Comparison of ENCODE assay signal across 10 cellular contexts in the genomic region with DNA sequence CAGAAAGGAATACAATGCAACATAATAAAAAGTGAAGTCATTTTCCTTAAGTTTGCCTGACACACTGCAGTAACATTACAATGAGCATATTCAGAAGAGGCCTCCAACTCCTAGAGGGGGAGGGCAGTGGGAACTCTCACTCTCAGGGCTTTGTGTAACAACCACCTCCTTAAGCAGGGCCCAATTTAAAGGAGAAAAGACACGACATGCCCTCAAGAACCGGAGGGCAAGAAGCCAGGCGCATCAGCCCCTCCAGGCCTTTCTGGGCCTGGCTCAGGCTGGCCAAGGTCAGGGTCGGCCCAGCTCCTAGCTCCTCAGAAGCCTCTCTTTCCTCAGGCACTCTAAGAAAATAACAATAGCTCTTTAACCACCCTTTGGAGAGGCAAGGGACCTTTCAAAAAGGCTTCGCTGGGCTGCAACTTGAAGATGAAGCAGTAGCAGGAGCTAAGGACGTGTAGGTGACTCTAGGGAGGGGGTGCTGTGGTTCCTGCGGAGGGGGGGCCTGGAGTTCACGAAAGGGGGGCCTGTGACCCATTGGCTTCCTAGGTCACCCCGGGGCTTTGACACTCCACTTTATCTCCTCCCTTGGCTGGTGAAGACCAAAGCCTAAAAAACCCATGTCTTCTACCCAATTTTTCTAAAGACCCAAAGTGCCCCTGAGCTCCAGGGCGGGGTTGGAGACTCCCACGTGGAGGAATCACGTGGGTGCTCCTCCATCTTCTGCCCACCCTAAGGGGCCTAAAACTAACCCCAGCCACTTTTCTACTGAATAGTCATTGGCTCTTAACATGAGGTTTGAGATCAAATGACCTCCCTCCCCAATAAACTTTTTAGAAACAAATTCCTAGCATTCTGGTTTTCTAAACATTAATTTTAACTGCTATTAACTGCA. TPM values are rescaled to one million over a fixed set of nuclear protein-coding genes. Genes with fewer than 3 reads are reported as not detected.
A peak's percentile ranks its signal among the peaks of the same experiment; 100 is the strongest.
DNase-seq lines count a peak whose midpoint lies in the region; ATAC-seq, FAIRE-seq and TF ChIP-seq lines count a peak whose summit lies in the region.
"Had no signal": no experiment of that assay in that cellular context is flagged by ENCODE, and none has a peak within 500 bp of the region (broad histone marks: within the 10 kb centered on the region; RNA-seq: fewer than 3 reads in every experiment).

No MANE protein-coding gene starts in this region.

- no peak overlapping the region for H3K9ac ChIP-seq in trophoblast cell (ENCODE audit: low read length)

- no peaks in the 10 kb centered on the region for H3K27me3 ChIP-seq in trophoblast cell (ENCODE audit: insufficient read depth, low read length)

- no peak overlapping the region for H4K91ac ChIP-seq in trophoblast cell (ENCODE audit: low read depth, low read length)

- no peak for DNase-seq in GM12892 (ENCODE audit: insufficient read length)
- no peak for DNase-seq in OCI-LY7 (ENCODE audit: low spot score)
- peak; percentile 83 for DNase-seq in epidermal melanocyte (ENCODE audit: insufficient read length, low spot score)
- no peak for DNase-seq in trophoblast cell
- DNase-seq in NAMALWA (ENCODE audit: low spot score) = no peak
- no peak for DNase-seq in posterior cingulate gyrus
- DNase-seq: activated T-cell treated with anti-CD3 and anti-CD28 coated beads for 4 hours, NCI-H2171 had no signal

- H3K18ac ChIP-seq in trophoblast cell (ENCODE audit: low read length) = peak overlapping the region; percentile 43

- no CpG with 5 or more reads among the region's 12 CpGs for WGBS in trophoblast cell (ENCODE audit: extremely low coverage, insufficient coverage, insufficient read length)

- no peak overlapping the region for H2BK5ac ChIP-seq in trophoblast cell (ENCODE audit: low read depth, low read length, poor library complexity)

- peak overlapping the region; percentile 34 for H3K14ac ChIP-seq in trophoblast cell (ENCODE audit: low read length)

- CTCF ChIA-PET in OCI-LY7 (lab: Charles Lee; ENCODE audit: unreplicated experiment) = interaction anchor here (0.6 kb wide), 2 partner anchors 13 to 78 kb away, joined by 3 to 15 read pairs; no protein-coding TSS in a partner anchor

- TF ChIP-seq CTCF in OCI-LY7 (conservative IDR thresholded peaks at IDR 0.05; ENCODE audit: low read length) = no peak

- no peaks in the 10 kb centered on the region for H3K9me2 ChIP-seq in OCI-LY7 (ENCODE audit: insufficient read depth, low read length)

- POLR2A ChIA-PET in OCI-LY7 (lab: Charles Lee) = interaction anchor here (0.5 to 7.3 kb wide), 11 partner anchors 8 to 542 kb away, joined by 3 to 109 read pairs (median 5); a partner anchor contains a TSS

- no peak for ATAC-seq in GM19452 (IDR thresholded peaks at IDR 0.05; ENCODE audit: unreplicated experiment)
- ATAC-seq: T-cell had no signal

- peaks cover 60% of the 10 kb centered on the region for H4K20me1 ChIP-seq in OCI-LY7 (ENCODE audit: insufficient read depth, low read length)

- H3K27ac ChIP-seq in OCI-LY7 (ENCODE audit: low read depth, low read length, poor library complexity, severe bottlenecking) (peak overlapping the region; percentile 88), trophoblast cell (ENCODE audit: low read depth, low read length) (no peak overlapping the region)

- H3K36me3 ChIP-seq in OCI-LY7 (ENCODE audit: insufficient read depth, low read length) = peaks cover 37% of the 10 kb centered on the region
- peaks cover 9 to 11% of the 10 kb centered on the region in 2 experiments for H3K36me3 ChIP-seq in trophoblast cell (ENCODE audit: control insufficient read depth in 1 of 2, insufficient read depth in 2 of 2, low read length in 2 of 2)

- H3K79me1 ChIP-seq in trophoblast cell (ENCODE audit: low read length) = peaks cover 14% of the 10 kb centered on the region

- H3K79me2 ChIP-seq in OCI-LY7 (ENCODE audit: insufficient read depth, low read depth, low read length) (peaks cover 98% of the 10 kb centered on the region), trophoblast cell (ENCODE audit: control insufficient read depth, insufficient read depth, low read length, poor library complexity) (peaks cover 22% of the 10 kb centered on the region)

- intact Hi-C loops in OCI-LY7 (cut with micrococcal nuclease; ENCODE audit: unreplicated experiment) (loop anchor here (5.0 kb wide), 2 partner anchors 118 to 392 kb away; a partner anchor contains a TSS), posterior cingulate gyrus (cut with DNase I) (loop anchor here (5.0 to 10.0 kb wide), 2 partner anchors 33 to 194 kb away; no protein-coding TSS in a partner anchor)

- H3K4me3 ChIP-seq in OCI-LY7 (ENCODE audit: low read depth, low read length, poor library complexity, severe bottlenecking) = peak overlapping the region; percentile 67
- H3K4me3 ChIP-seq in trophoblast cell (ENCODE audit: low read depth, low read length) = no peak overlapping the region

- no peak overlapping the region for H4K8ac ChIP-seq in trophoblast cell (ENCODE audit: low read depth, low read length)

- H4K12ac ChIP-seq in trophoblast cell (ENCODE audit: low read depth, low read length) = no peak overlapping the region

- no peak overlapping the region for H2BK12ac ChIP-seq in trophoblast cell (ENCODE audit: low read length)

- H3K9me3 ChIP-seq in OCI-LY7 (ENCODE audit: low read length) (no peaks in the 10 kb centered on the region), trophoblast cell (ENCODE audit: insufficient read depth, low read depth, low read length) (no peaks in the 10 kb centered on the region)

- FAIRE-seq in GM12892 (lab: Jason Lieb, UNC) = peak; percentile 71

- H3K4me2 ChIP-seq in OCI-LY7 (ENCODE audit: low read length) (peak overlapping the region; percentile 96), trophoblast cell (ENCODE audit: low read length) (no peak overlapping the region)

- TF ChIP-seq POLR2A in GM12892 (IDR thresholded peaks at IDR 0.05; ENCODE audit: low read depth, low read length) = no peak

- H3K4me1 ChIP-seq in OCI-LY7 (ENCODE audit: insufficient read depth, low read length, poor library complexity, severe bottlenecking) (peaks cover 100% of the 10 kb centered on the region), trophoblast cell (ENCODE audit: control insufficient read depth in 1 of 2, insufficient read depth in 2 of 2, low read length in 2 of 2) (peaks cover 28 to 35% of the 10 kb centered on the region in 2 experiments)

- no TSS peak for BruUV-seq in OCI-LY7 (replicated peaks; lab: Mats Ljungman, UMichigan)

- H3K23ac ChIP-seq in trophoblast cell (ENCODE audit: low read length) = no peak overlapping the region

- H2AFZ ChIP-seq in OCI-LY7 (ENCODE audit: low read length) = no peak overlapping the region
- no peak overlapping the region for H2AFZ ChIP-seq in trophoblast cell (ENCODE audit: insufficient read depth, low read length, poor library complexity)

- no peak overlapping the region for H2AK5ac ChIP-seq in trophoblast cell (ENCODE audit: low read length)

- H2BK120ac ChIP-seq in trophoblast cell (ENCODE audit: insufficient read depth, low read length, poor library complexity) = no peak overlapping the region

- H3K4ac ChIP-seq in trophoblast cell (ENCODE audit: low read depth, low read length) = peak overlapping the region; percentile 78

RNA-seq across cellular contexts. Expression of a gene that starts 13.3 kb away (rescaled TPM):
- 21.0 TPM for polyA plus RNA-seq in GM12892 (2012; ENCODE audit: missing spikeins)
- 10.7 and 11.5 TPM in 2 replicates for total RNA-seq in OCI-LY7 (2014; rRNA removed; shearing (Covaris generic))
- 53.2 and 54.5 TPM in 2 replicates for total RNA-seq in OCI-LY7 (2022)
- polyA plus RNA-seq in trophoblast cell (2013) = 31.5 and 33.8 TPM in 2 replicates
